Comparison of ENCODE assay signal across 1 cellular context in genomic region chr1:15848929-15849774, GRCh38.
TF ChIP-seq lines count a peak whose summit lies in the region.

No MANE protein-coding gene starts in this region.

TF ChIP-seq in HepG2, 621 proteins besides CTCF, POLR2A, EP300 and RAD21 (continued from another document and continues in another):
- TF ChIP-seq MXI1 (IDR thresholded peaks at IDR 0.05; ENCODE audit: borderline replicate concordance, low read depth, low read length): no peak; the same call in 2 of the 3 replicates
- peak; percentile 63; the same call in 1 of the 2 replicates for TF ChIP-seq ZNF225 (CRISPR knock-in tag; IDR thresholded peaks at IDR 0.05)
- TF ChIP-seq ZNF24 (IDR thresholded peaks at IDR 0.05): no peak
- 0 out of 2 replicates have a peak, but pooled peaks have one; percentile 22 for TF ChIP-seq ZNF451 (CRISPR knock-in tag; IDR thresholded peaks at IDR 0.05)
- TF ChIP-seq, protein P1, sequence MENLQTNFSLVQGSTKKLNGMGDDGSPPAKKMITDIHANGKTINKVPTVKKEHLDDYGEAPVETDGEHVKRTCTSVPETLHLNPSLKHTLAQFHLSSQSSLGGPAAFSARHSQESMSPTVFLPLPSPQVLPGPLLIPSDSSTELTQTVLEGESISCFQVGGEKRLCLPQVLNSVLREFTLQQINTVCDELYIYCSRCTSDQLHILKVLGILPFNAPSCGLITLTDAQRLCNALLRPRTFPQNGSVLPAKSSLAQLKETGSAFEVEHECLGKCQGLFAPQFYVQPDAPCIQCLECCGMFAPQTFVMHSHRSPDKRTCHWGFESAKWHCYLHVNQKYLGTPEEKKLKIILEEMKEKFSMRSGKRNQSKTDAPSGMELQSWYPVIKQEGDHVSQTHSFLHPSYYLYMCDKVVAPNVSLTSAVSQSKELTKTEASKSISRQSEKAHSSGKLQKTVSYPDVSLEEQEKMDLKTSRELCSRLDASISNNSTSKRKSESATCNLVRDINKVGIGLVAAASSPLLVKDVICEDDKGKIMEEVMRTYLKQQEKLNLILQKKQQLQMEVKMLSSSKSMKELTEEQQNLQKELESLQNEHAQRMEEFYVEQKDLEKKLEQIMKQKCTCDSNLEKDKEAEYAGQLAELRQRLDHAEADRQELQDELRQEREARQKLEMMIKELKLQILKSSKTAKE (CRISPR knock-in tag; IDR thresholded peaks at IDR 0.05; ENCODE audit: borderline replicate concordance): peak; percentile 85
- TF ChIP-seq ZNF781 (CRISPR knock-in tag; IDR thresholded peaks at IDR 0.05; ENCODE audit: borderline replicate concordance, not compliant biosample characterization): peak; percentile 50
- TF ChIP-seq, protein P2, sequence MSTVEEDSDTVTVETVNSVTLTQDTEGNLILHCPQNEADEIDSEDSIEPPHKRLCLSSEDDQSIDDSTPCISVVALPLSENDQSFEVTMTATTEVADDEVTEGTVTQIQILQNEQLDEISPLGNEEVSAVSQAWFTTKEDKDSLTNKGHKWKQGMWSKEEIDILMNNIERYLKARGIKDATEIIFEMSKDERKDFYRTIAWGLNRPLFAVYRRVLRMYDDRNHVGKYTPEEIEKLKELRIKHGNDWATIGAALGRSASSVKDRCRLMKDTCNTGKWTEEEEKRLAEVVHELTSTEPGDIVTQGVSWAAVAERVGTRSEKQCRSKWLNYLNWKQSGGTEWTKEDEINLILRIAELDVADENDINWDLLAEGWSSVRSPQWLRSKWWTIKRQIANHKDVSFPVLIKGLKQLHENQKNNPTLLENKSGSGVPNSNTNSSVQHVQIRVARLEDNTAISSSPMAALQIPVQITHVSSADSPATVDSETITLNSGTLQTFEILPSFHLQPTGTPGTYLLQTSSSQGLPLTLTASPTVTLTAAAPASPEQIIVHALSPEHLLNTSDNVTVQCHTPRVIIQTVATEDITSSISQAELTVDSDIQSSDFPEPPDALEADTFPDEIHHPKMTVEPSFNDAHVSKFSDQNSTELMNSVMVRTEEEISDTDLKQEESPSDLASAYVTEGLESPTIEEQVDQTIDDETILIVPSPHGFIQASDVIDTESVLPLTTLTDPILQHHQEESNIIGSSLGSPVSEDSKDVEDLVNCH (CRISPR knock-in tag; IDR thresholded peaks at IDR 0.05): no peak
- TF ChIP-seq, protein P3, sequence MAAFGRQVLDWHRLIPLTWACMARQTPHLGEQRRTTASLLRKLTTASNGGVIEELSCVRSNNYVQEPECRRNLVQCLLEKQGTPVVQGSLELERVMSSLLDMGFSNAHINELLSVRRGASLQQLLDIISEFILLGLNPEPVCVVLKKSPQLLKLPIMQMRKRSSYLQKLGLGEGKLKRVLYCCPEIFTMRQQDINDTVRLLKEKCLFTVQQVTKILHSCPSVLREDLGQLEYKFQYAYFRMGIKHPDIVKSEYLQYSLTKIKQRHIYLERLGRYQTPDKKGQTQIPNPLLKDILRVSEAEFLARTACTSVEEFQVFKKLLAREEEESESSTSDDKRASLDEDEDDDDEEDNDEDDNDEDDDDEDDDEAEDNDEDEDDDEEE (CRISPR knock-in tag; IDR thresholded peaks at IDR 0.05): no peak
- TF ChIP-seq NFE2L2 (IDR thresholded peaks at IDR 0.05; ENCODE audit: low read length): no peak
- 0 out of 2 replicates have a peak, but pooled peaks have one; percentile 7 for TF ChIP-seq ZSCAN9 (CRISPR knock-in tag; IDR thresholded peaks at IDR 0.05; ENCODE audit: borderline replicate concordance)
- no peak for TF ChIP-seq KLF11 (CRISPR knock-in tag; IDR thresholded peaks at IDR 0.05)
- TF ChIP-seq ZFX (CRISPR knock-in tag; IDR thresholded peaks at IDR 0.05; ENCODE audit: low read depth): peak; percentile 55
- TF ChIP-seq ZNF33B (CRISPR knock-in tag; IDR thresholded peaks at IDR 0.05): no peak
- no peak for TF ChIP-seq NBN (conservative IDR thresholded peaks at IDR 0.05)
- no peak for TF ChIP-seq SATB2 (CRISPR knock-in tag; IDR thresholded peaks at IDR 0.05)
- TF ChIP-seq ZNF674 (CRISPR knock-in tag; IDR thresholded peaks at IDR 0.05; ENCODE audit: low read depth): no peak
- no peak for TF ChIP-seq TRIM22 (IDR thresholded peaks at IDR 0.05)
- TF ChIP-seq THAP11 (CRISPR knock-in tag; IDR thresholded peaks at IDR 0.05): no peak; the same call in 1 of the 2 replicates
- 0 out of 2 replicates have a peak, but pooled peaks have one; percentile 18 for TF ChIP-seq ZNF235 (CRISPR knock-in tag; IDR thresholded peaks at IDR 0.05; ENCODE audit: borderline replicate concordance)
- TF ChIP-seq SMYD3 (CRISPR knock-in tag; IDR thresholded peaks at IDR 0.05): 0 out of 2 replicates have a peak, but pooled peaks have one; percentile 5
- TF ChIP-seq, protein P4, sequence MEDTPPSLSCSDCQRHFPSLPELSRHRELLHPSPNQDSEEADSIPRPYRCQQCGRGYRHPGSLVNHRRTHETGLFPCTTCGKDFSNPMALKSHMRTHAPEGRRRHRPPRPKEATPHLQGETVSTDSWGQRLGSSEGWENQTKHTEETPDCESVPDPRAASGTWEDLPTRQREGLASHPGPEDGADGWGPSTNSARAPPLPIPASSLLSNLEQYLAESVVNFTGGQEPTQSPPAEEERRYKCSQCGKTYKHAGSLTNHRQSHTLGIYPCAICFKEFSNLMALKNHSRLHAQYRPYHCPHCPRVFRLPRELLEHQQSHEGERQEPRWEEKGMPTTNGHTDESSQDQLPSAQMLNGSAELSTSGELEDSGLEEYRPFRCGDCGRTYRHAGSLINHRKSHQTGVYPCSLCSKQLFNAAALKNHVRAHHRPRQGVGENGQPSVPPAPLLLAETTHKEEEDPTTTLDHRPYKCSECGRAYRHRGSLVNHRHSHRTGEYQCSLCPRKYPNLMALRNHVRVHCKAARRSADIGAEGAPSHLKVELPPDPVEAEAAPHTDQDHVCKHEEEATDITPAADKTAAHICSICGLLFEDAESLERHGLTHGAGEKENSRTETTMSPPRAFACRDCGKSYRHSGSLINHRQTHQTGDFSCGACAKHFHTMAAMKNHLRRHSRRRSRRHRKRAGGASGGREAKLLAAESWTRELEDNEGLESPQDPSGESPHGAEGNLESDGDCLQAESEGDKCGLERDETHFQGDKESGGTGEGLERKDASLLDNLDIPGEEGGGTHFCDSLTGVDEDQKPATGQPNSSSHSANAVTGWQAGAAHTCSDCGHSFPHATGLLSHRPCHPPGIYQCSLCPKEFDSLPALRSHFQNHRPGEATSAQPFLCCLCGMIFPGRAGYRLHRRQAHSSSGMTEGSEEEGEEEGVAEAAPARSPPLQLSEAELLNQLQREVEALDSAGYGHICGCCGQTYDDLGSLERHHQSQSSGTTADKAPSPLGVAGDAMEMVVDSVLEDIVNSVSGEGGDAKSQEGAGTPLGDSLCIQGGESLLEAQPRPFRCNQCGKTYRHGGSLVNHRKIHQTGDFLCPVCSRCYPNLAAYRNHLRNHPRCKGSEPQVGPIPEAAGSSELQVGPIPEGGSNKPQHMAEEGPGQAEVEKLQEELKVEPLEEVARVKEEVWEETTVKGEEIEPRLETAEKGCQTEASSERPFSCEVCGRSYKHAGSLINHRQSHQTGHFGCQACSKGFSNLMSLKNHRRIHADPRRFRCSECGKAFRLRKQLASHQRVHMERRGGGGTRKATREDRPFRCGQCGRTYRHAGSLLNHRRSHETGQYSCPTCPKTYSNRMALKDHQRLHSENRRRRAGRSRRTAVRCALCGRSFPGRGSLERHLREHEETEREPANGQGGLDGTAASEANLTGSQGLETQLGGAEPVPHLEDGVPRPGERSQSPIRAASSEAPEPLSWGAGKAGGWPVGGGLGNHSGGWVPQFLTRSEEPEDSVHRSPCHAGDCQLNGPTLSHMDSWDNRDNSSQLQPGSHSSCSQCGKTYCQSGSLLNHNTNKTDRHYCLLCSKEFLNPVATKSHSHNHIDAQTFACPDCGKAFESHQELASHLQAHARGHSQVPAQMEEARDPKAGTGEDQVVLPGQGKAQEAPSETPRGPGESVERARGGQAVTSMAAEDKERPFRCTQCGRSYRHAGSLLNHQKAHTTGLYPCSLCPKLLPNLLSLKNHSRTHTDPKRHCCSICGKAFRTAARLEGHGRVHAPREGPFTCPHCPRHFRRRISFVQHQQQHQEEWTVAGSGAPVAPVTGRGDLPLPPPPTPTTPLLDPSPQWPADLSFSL (CRISPR knock-in tag; IDR thresholded peaks at IDR 0.05): no peak
- no peak for TF ChIP-seq MTF1 (CRISPR knock-in tag; IDR thresholded peaks at IDR 0.05)
- no peak for TF ChIP-seq TCF12 (IDR thresholded peaks at IDR 0.05)
- 0 out of 2 replicates have a peak, but pooled peaks have one; percentile 50 for TF ChIP-seq TCF12 (CRISPR knock-in tag; IDR thresholded peaks at IDR 0.05)
- no peak; the same call in 1 of the 2 replicates for TF ChIP-seq XBP1 (CRISPR knock-in tag; IDR thresholded peaks at IDR 0.05)
- no peak for TF ChIP-seq HMGA1 (CRISPR knock-in tag; conservative IDR thresholded peaks at IDR 0.05)
- TF ChIP-seq, protein P5, sequence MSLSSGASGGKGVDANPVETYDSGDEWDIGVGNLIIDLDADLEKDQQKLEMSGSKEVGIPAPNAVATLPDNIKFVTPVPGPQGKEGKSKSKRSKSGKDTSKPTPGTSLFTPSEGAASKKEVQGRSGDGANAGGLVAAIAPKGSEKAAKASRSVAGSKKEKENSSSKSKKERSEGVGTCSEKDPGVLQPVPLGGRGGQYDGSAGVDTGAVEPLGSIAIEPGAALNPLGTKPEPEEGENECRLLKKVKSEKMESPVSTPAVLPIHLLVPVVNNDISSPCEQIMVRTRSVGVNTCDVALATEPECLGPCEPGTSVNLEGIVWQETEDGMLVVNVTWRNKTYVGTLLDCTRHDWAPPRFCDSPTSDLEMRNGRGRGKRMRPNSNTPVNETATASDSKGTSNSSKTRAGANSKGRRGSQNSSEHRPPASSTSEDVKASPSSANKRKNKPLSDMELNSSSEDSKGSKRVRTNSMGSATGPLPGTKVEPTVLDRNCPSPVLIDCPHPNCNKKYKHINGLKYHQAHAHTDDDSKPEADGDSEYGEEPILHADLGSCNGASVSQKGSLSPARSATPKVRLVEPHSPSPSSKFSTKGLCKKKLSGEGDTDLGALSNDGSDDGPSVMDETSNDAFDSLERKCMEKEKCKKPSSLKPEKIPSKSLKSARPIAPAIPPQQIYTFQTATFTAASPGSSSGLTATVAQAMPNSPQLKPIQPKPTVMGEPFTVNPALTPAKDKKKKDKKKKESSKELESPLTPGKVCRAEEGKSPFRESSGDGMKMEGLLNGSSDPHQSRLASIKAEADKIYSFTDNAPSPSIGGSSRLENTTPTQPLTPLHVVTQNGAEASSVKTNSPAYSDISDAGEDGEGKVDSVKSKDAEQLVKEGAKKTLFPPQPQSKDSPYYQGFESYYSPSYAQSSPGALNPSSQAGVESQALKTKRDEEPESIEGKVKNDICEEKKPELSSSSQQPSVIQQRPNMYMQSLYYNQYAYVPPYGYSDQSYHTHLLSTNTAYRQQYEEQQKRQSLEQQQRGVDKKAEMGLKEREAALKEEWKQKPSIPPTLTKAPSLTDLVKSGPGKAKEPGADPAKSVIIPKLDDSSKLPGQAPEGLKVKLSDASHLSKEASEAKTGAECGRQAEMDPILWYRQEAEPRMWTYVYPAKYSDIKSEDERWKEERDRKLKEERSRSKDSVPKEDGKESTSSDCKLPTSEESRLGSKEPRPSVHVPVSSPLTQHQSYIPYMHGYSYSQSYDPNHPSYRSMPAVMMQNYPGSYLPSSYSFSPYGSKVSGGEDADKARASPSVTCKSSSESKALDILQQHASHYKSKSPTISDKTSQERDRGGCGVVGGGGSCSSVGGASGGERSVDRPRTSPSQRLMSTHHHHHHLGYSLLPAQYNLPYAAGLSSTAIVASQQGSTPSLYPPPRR (CRISPR knock-in tag; IDR thresholded peaks at IDR 0.05; ENCODE audit: borderline replicate concordance): peak; percentile 58; the same call in 1 of the 2 replicates
- no peak for TF ChIP-seq ZNF670 (CRISPR knock-in tag; IDR thresholded peaks at IDR 0.05; ENCODE audit: borderline replicate concordance)
- TF ChIP-seq HNF4A (CRISPR knock-in tag; IDR thresholded peaks at IDR 0.05): peak; percentile 54
- no peak for TF ChIP-seq ZNF644 (CRISPR knock-in tag; IDR thresholded peaks at IDR 0.05; ENCODE audit: low read depth)
- TF ChIP-seq ZNF615 (CRISPR knock-in tag; IDR thresholded peaks at IDR 0.05; ENCODE audit: borderline replicate concordance): no peak
- no peak; the same call in 1 of the 2 replicates for TF ChIP-seq SOX5 (CRISPR knock-in tag; IDR thresholded peaks at IDR 0.05; ENCODE audit: borderline replicate concordance)
- TF ChIP-seq EZH2 (conservative IDR thresholded peaks at IDR 0.05; ENCODE audit: low read depth, low read length): no peak
- TF ChIP-seq NFAT5 (CRISPR knock-in tag; IDR thresholded peaks at IDR 0.05): no peak
